In genomic region chr3:31038086-31038737, GRCh38 we compare ENCODE assay signal across 1 cellular context.
TF ChIP-seq lines count a peak whose summit lies in the region.

No MANE protein-coding gene starts in this region.

TF ChIP-seq in HepG2, 621 proteins besides CTCF, POLR2A, EP300 and RAD21 (continued from another document):
- no peak for TF ChIP-seq ZSCAN22 (CRISPR knock-in tag; IDR thresholded peaks at IDR 0.05)
